15 cellular contexts compared by ENCODE assay signal in the genomic region with DNA sequence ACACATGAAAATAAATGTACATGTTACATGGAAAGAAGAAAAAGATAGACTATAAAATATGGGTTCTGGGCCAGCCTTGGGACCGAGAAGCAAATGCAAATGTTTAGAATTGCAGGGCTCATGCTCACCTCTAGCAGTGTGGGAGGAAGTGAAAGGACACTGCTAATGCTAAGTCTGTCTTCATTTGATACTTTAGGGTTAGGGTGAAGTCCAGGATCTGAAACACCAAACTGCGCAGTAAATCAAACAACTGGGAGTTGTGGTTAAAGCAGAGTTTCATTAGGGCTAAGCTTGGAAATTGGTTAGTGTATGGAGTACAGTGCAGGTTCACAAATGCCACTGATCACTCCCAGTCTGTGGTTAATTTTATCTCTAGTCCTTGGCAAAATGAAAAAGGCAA.
A peak's percentile ranks its signal among the peaks of the same experiment; 100 is the strongest.
DNase-seq lines count a peak whose midpoint lies in the region; ATAC-seq and TF ChIP-seq lines count a peak whose summit lies in the region.
"Had no signal": no experiment of that assay in that cellular context is flagged by ENCODE, and none has a peak within 500 bp of the region (broad histone marks: within the 10 kb centered on the region; RNA-seq: fewer than 3 reads in every experiment).

No MANE protein-coding gene starts in this region.

- H3K27ac ChIP-seq in upper lobe of left lung = no peak overlapping the region
- H3K27ac ChIP-seq: neutrophil, upper lobe of right lung had no signal

- DNase-seq in memory B cell (ENCODE audit: low spot score in 2 of 2) = no peak
- DNase-seq in upper lobe of left lung = no peak
- no peak for DNase-seq in cortex of kidney (lab: John Stamatoyannopoulos, UW)
- no peak for DNase-seq in NCI-H1417 (lab: John Stamatoyannopoulos, UW)
- DNase-seq: activated CD8-positive, alpha-beta memory T cell treated with anti-CD3 and anti-CD28 coated beads for 24 hours; aorta; NCI-H1930; NCI-H524; PC-3; upper lobe of right lung had no signal

- no peak overlapping the region for H3K27ac Mint-ChIP-seq in memory B cell

- H3K36me3 ChIP-seq in upper lobe of left lung = no peaks in the 10 kb centered on the region
- H3K36me3 ChIP-seq: neutrophil, upper lobe of right lung had no signal

- no peak overlapping the region for H3K4me3 ChIP-seq in upper lobe of left lung
- H3K4me3 ChIP-seq: upper lobe of right lung had no signal

- H3K27me3 ChIP-seq in upper lobe of left lung = no peaks in the 10 kb centered on the region
- H3K27me3 ChIP-seq: neutrophil, upper lobe of right lung had no signal

- no peak for TF ChIP-seq POLR2A in upper lobe of left lung (IDR thresholded peaks at IDR 0.05)

- H3K4me3 Mint-ChIP-seq in memory B cell = no peak overlapping the region

- peak; percentile 58 for ATAC-seq in GM18873 (IDR thresholded peaks at IDR 0.05; ENCODE audit: low FRiP score, unreplicated experiment)
- peak; percentile 82 for ATAC-seq in GM21576 (IDR thresholded peaks at IDR 0.05; ENCODE audit: unreplicated experiment)
- peak; percentile 78 for ATAC-seq in HG03442 (IDR thresholded peaks at IDR 0.05; ENCODE audit: unreplicated experiment)
- ATAC-seq in memory B cell (ENCODE audit: low read depth) = peak; percentile 58
- ATAC-seq in upper lobe of left lung (ENCODE audit: low FRiP score in 2 of 2) = no peak
- no peak for ATAC-seq in HG03135 (IDR thresholded peaks at IDR 0.05; ENCODE audit: unreplicated experiment)
- ATAC-seq: PC-3, upper lobe of right lung had no signal

- no peak for TF ChIP-seq EP300 in upper lobe of left lung (IDR thresholded peaks at IDR 0.05)

- H3K36me3 Mint-ChIP-seq in memory B cell = no peaks in the 10 kb centered on the region

- H3K4me1 ChIP-seq in upper lobe of left lung = no peaks in the 10 kb centered on the region
- H3K4me1 ChIP-seq: upper lobe of right lung had no signal

- H3K9me3 ChIP-seq in upper lobe of left lung = no peaks in the 10 kb centered on the region
- H3K9me3 ChIP-seq: neutrophil, upper lobe of right lung had no signal

- 77 to 83% methylated on average over 2 of the region's 2 CpGs for WGBS in upper lobe of left lung, 2 donors

- H3K4me1 Mint-ChIP-seq in memory B cell = peaks cover 7% of the 10 kb centered on the region

- H3K9me3 Mint-ChIP-seq in memory B cell = no peaks in the 10 kb centered on the region

- no peaks in the 10 kb centered on the region for H3K27me3 Mint-ChIP-seq in memory B cell

- no peak for TF ChIP-seq CTCF in upper lobe of left lung (IDR thresholded peaks at IDR 0.05)

Comparison
In these comparisons a context has a peak if more than half of its experiments do, and no peak if none do; other contexts are left out.
1. ATAC-seq: peak in GM18873 (single experiment), GM21576 (single experiment), HG03442 (single experiment) and memory B cell (single experiment); none in upper lobe of left lung (0 of 2) and HG03135 (single experiment).